In genomic region chr12:110698171-110698902, GRCh38 we compare ENCODE assay signal across 1 cellular context.
A peak's percentile ranks its signal among the peaks of the same experiment; 100 is the strongest.
TF ChIP-seq lines count a peak whose summit lies in the region.

No MANE protein-coding gene starts in this region.

TF ChIP-seq in K562, 482 proteins besides CTCF, POLR2A, EP300 and RAD21 (continued from another document and continues in another):
- TF ChIP-seq ZNF609 (CRISPR knock-in tag; IDR thresholded peaks at IDR 0.05; ENCODE audit: borderline replicate concordance): no peak
- no peak for TF ChIP-seq ZNF324 (CRISPR knock-in tag; IDR thresholded peaks at IDR 0.05)
- peak; percentile 74; the same call in 1 of the 2 replicates for TF ChIP-seq HOMEZ (CRISPR knock-in tag; IDR thresholded peaks at IDR 0.05)
- TF ChIP-seq ARID1B (IDR thresholded peaks at IDR 0.05): peak; percentile 87
- TF ChIP-seq ZNF589 (CRISPR knock-in tag; IDR thresholded peaks at IDR 0.05; ENCODE audit: low read depth): no peak; the same call in 1 of the 2 replicates
- no peak for TF ChIP-seq HIVEP1 (CRISPR knock-in tag; IDR thresholded peaks at IDR 0.05)
- TF ChIP-seq SP1 (CRISPR knock-in tag; IDR thresholded peaks at IDR 0.05): no peak
- TF ChIP-seq ZNF551 (CRISPR knock-in tag; IDR thresholded peaks at IDR 0.05): no peak
- no peak for TF ChIP-seq GMEB1 (CRISPR knock-in tag; IDR thresholded peaks at IDR 0.05)
- TF ChIP-seq PHB2 (IDR thresholded peaks at IDR 0.05; ENCODE audit: low read depth): no peak
- peak; percentile 98 for TF ChIP-seq ZNF121 (CRISPR knock-in tag; conservative IDR thresholded peaks at IDR 0.05)
- TF ChIP-seq ZNF717 (CRISPR knock-in tag; IDR thresholded peaks at IDR 0.05): no peak
- TF ChIP-seq ZHX1 (conservative IDR thresholded peaks at IDR 0.05; ENCODE audit: low read length): no peak
- TF ChIP-seq CREB1 (IDR thresholded peaks at IDR 0.05): no peak
- TF ChIP-seq CREB1 (CRISPR knock-in tag; IDR thresholded peaks at IDR 0.05): no peak; the same call in 1 of the 2 replicates
- no peak for TF ChIP-seq HDAC3 (IDR thresholded peaks at IDR 0.05; ENCODE audit: borderline replicate concordance, partially characterized antibody)
- no peak for TF ChIP-seq SRSF1 (IDR thresholded peaks at IDR 0.05; ENCODE audit: low read depth, low read length)
- TF ChIP-seq PTBP1 (IDR thresholded peaks at IDR 0.05; ENCODE audit: low read depth, low read length): no peak
- TF ChIP-seq MXI1 (IDR thresholded peaks at IDR 0.05; ENCODE audit: low read depth, low read length): no peak
- no peak for TF ChIP-seq PHTF2 (CRISPR knock-in tag; IDR thresholded peaks at IDR 0.05)
- TF ChIP-seq TEAD1 (CRISPR knock-in tag; IDR thresholded peaks at IDR 0.05): peak in 1 of 2 experiments; percentile 71; a peak in 3 of 4 replicates
- no peak for TF ChIP-seq CEBPG (CRISPR knock-in tag; IDR thresholded peaks at IDR 0.05)
- no peak for TF ChIP-seq CEBPG (tag; conservative IDR thresholded peaks at IDR 0.05 in 1 of 2, IDR thresholded peaks at IDR 0.05 in 1 of 2)
- TF ChIP-seq ZBTB34 (CRISPR knock-in tag; IDR thresholded peaks at IDR 0.05): no peak
- no peak for TF ChIP-seq ESRRA (IDR thresholded peaks at IDR 0.05; ENCODE audit: borderline replicate concordance, low read depth)
- TF ChIP-seq RBM34 (IDR thresholded peaks at IDR 0.05; ENCODE audit: borderline replicate concordance, insufficient read depth, low read length): no peak
- no peak for TF ChIP-seq POLR2B (IDR thresholded peaks at IDR 0.05; ENCODE audit: low read depth, partially characterized antibody)
- TF ChIP-seq ARNT (IDR thresholded peaks at IDR 0.05): peak in 1 of 2 experiments; percentile 30; a peak in 1 of 4 replicates
- TF ChIP-seq SAP30 (IDR thresholded peaks at IDR 0.05; ENCODE audit: borderline replicate concordance, insufficient read depth, low read depth, low read length, poor library complexity, severe bottlenecking): no peak
- TF ChIP-seq BRD9 (IDR thresholded peaks at IDR 0.05; ENCODE audit: low read depth, partially characterized antibody): no peak
- no peak for TF ChIP-seq SRSF9 (IDR thresholded peaks at IDR 0.05; ENCODE audit: borderline replicate concordance, low read depth, low read length)
- TF ChIP-seq HMG20B (CRISPR knock-in tag; IDR thresholded peaks at IDR 0.05): no peak
- peak; percentile 92 for TF ChIP-seq ZNF263 (CRISPR knock-in tag; IDR thresholded peaks at IDR 0.05; ENCODE audit: borderline replicate concordance)
- TF ChIP-seq E4F1 (CRISPR knock-in tag; IDR thresholded peaks at IDR 0.05; ENCODE audit: borderline replicate concordance): no peak
- TF ChIP-seq LEF1 (IDR thresholded peaks at IDR 0.05): peak; percentile 47; the same call in 1 of the 2 replicates
- TF ChIP-seq ILF3 (IDR thresholded peaks at IDR 0.05; ENCODE audit: borderline replicate concordance): no peak
- TF ChIP-seq HDAC1 (IDR thresholded peaks at IDR 0.05): peak in 1 of 2 experiments; percentile 66; a peak in 2 of 4 replicates
- no peak for TF ChIP-seq CEBPZ (IDR thresholded peaks at IDR 0.05; ENCODE audit: borderline replicate concordance, low read depth, low read length)
- peak; percentile 80 for TF ChIP-seq ZBTB17 (CRISPR knock-in tag; IDR thresholded peaks at IDR 0.05)
- no peak for TF ChIP-seq ZNF778 (CRISPR knock-in tag; IDR thresholded peaks at IDR 0.05)
- no peak for TF ChIP-seq SP2 (IDR thresholded peaks at IDR 0.05; ENCODE audit: extremely low read depth, low read depth, low read length, poor library complexity, severe bottlenecking)
- TF ChIP-seq E2F1 (CRISPR knock-in tag; IDR thresholded peaks at IDR 0.05): 0 out of 2 replicates have a peak, but pooled peaks have one; percentile 41
- no peak for TF ChIP-seq DNMT1 (IDR thresholded peaks at IDR 0.05)
- peak; percentile 76 for TF ChIP-seq EGR1 (conservative IDR thresholded peaks at IDR 0.05)
- no peak for TF ChIP-seq NCOA2 (IDR thresholded peaks at IDR 0.05; ENCODE audit: partially characterized antibody in 2 of 2)
- TF ChIP-seq ZNF507 (tag; conservative IDR thresholded peaks at IDR 0.05): no peak
- TF ChIP-seq NFYB (IDR thresholded peaks at IDR 0.05; ENCODE audit: extremely low read depth, insufficient read length): no peak
- no peak for TF ChIP-seq NELFE (IDR thresholded peaks at IDR 0.05; ENCODE audit: insufficient read depth, insufficient read length)
